ENCODE assay signal across 36 cellular contexts in genomic region chr11:36628765-36629199, GRCh38. TPM values are rescaled to one million over a fixed set of nuclear protein-coding genes. Genes with fewer than 3 reads are reported as not detected.
DNase-seq lines count a peak whose midpoint lies in the region; ATAC-seq and TF ChIP-seq lines count a peak whose summit lies in the region.
"Had no signal": no experiment of that assay in that cellular context is flagged by ENCODE, and none has a peak within 500 bp of the region (broad histone marks: within the 10 kb centered on the region; RNA-seq: fewer than 3 reads in every experiment).

No MANE protein-coding gene starts in this region.

- no peak overlapping the region for H3K9ac ChIP-seq in endodermal cell (ENCODE audit: extremely low read depth, low read length, poor library complexity, severe bottlenecking)
- H3K9ac ChIP-seq: parathyroid adenoma had no signal

- no peaks in the 10 kb centered on the region for H3K9me3 Mint-ChIP-seq in endodermal cell
- no peaks in the 10 kb centered on the region for H3K9me3 Mint-ChIP-seq in nephron
- H3K9me3 Mint-ChIP-seq in type B pancreatic cell, result no peaks in the 10 kb centered on the region
- H3K9me3 Mint-ChIP-seq in activated CD8-positive, alpha-beta T cell treated with anti-CD3 and anti-CD28 coated beads for 36 hours, result no peaks in the 10 kb centered on the region
- no peaks in the 10 kb centered on the region for H3K9me3 Mint-ChIP-seq in stimulated activated effector memory CD8-positive, alpha-beta T cell treated with anti-CD3 and anti-CD28 coated beads, Interleukin-12 subunit alpha, Interleukin-12 subunit beta, amount 100 ng/mL, for 72 hours
- H3K9me3 Mint-ChIP-seq: activated naive CD4-positive, alpha-beta T cell treated with anti-CD3 and anti-CD28 coated beads, Interleukin-2, amount 10 ng/mL, durations not matched to agents 7 days and 5 days; activated T-cell treated with anti-CD3 and anti-CD28 coated beads, Interleukin-2, amount 50 U/mL, for 72 hours; effector memory CD8-positive, alpha-beta T cell; natural killer cell treated with Interleukin-12 subunit alpha and Interleukin-12 subunit beta and Interleukin-15 and Interleukin-18, amount 100 ng/mL, for 72 hours; stimulated activated memory B cell treated with anti-CD40 and anti-IgM and Interleukin-4, amounts not matched to agents 10 μg/mL and 1 μg/mL and 100 μg/mL, for 72 hours had no signal

- no peak overlapping the region for H3K4me3 Mint-ChIP-seq in endodermal cell
- no peak overlapping the region for H3K4me3 Mint-ChIP-seq in nephron
- H3K4me3 Mint-ChIP-seq in type B pancreatic cell, result peak overlapping the region; percentile 39
- H3K4me3 Mint-ChIP-seq in activated CD8-positive, alpha-beta T cell treated with anti-CD3 and anti-CD28 coated beads for 36 hours, result no peak overlapping the region
- no peak overlapping the region for H3K4me3 Mint-ChIP-seq in stimulated activated effector memory CD8-positive, alpha-beta T cell treated with anti-CD3 and anti-CD28 coated beads, Interleukin-12 subunit alpha, Interleukin-12 subunit beta, amount 100 ng/mL, for 72 hours
- H3K4me3 Mint-ChIP-seq: activated CD8-positive, alpha-beta memory T cell treated with anti-CD3 and anti-CD28 coated beads, Interleukin-2, amount 10 ng/mL, durations not matched to agents 7 days and 5 days; activated naive CD4-positive, alpha-beta T cell treated with anti-CD3 and anti-CD28 coated beads, Interleukin-2, amount 10 ng/mL, durations not matched to agents 7 days and 5 days; activated T-cell treated with anti-CD3 and anti-CD28 coated beads, Interleukin-2, amount 50 U/mL, for 72 hours; effector memory CD8-positive, alpha-beta T cell; natural killer cell treated with Interleukin-12 subunit alpha and Interleukin-12 subunit beta and Interleukin-15 and Interleukin-18, amount 100 ng/mL, for 72 hours; stimulated activated memory B cell treated with anti-CD40 and anti-IgM and Interleukin-4, amounts not matched to agents 10 μg/mL and 1 μg/mL and 100 μg/mL, for 72 hours; WTC11 had no signal

- 68 to 90% methylated on average over 4 of the region's 4 CpGs for WGBS in endodermal cell (ENCODE audit: insufficient coverage in 1 of 2, insufficient read length in 1 of 2), 2 experiments

- TF ChIP-seq CTCF in endodermal cell (conservative IDR thresholded peaks at IDR 0.05), result no peak
- TF ChIP-seq CTCF in nephron (IDR thresholded peaks at IDR 0.05; ENCODE audit: unreplicated experiment in 3 of 3), result no peak
- no peak for TF ChIP-seq CTCF in type B pancreatic cell (conservative IDR thresholded peaks at IDR 0.05)
- no peak for TF ChIP-seq CTCF in activated CD8-positive, alpha-beta T cell treated with anti-CD3 and anti-CD28 coated beads for 36 hours (IDR thresholded peaks at IDR 0.05)

- H3K27me3 ChIP-seq in endodermal cell (ENCODE audit: control insufficient read depth, insufficient read depth, low read length, poor library complexity, severe bottlenecking), result no peaks in the 10 kb centered on the region
- H3K27me3 ChIP-seq: cardiac muscle cell, colonic mucosa, hepatocyte, Peyer's patch, right lobe of liver had no signal

- no peaks in the 10 kb centered on the region for H3K27me3 Mint-ChIP-seq in endodermal cell (ENCODE audit: insufficient read depth)
- no peaks in the 10 kb centered on the region for H3K27me3 Mint-ChIP-seq in nephron (ENCODE audit: low read depth)
- H3K27me3 Mint-ChIP-seq in type B pancreatic cell, result no peaks in the 10 kb centered on the region
- H3K27me3 Mint-ChIP-seq in activated CD8-positive, alpha-beta T cell treated with anti-CD3 and anti-CD28 coated beads for 36 hours, result peaks cover 10% of the 10 kb centered on the region
- H3K27me3 Mint-ChIP-seq: activated naive CD4-positive, alpha-beta T cell treated with anti-CD3 and anti-CD28 coated beads, Interleukin-2, amount 10 ng/mL, durations not matched to agents 7 days and 5 days had no signal

- no peak for ATAC-seq in activated CD8-positive, alpha-beta T cell treated with anti-CD3 and anti-CD28 coated beads for 36 hours
- ATAC-seq in stimulated activated effector memory CD8-positive, alpha-beta T cell treated with anti-CD3 and anti-CD28 coated beads, Interleukin-12 subunit alpha, Interleukin-12 subunit beta, amount 100 ng/mL, for 72 hours, result no peak
- ATAC-seq: activated CD8-positive, alpha-beta memory T cell treated with anti-CD3 and anti-CD28 coated beads, Interleukin-2, amount 10 ng/mL, durations not matched to agents 7 days and 5 days; activated T-cell treated with anti-CD3 and anti-CD28 coated beads, Interleukin-2, amount 50 U/mL, for 72 hours; effector memory CD8-positive, alpha-beta T cell; esophagus mucosa; HepG2; left ventricle myocardium superior; natural killer cell treated with Interleukin-12 subunit alpha and Interleukin-12 subunit beta and Interleukin-15 and Interleukin-18, amount 100 ng/mL, for 72 hours; right lobe of liver; stimulated activated memory B cell treated with anti-CD40 and anti-IgM and Interleukin-4, amounts not matched to agents 10 μg/mL and 1 μg/mL and 100 μg/mL, for 72 hours; WTC11 had no signal

- no peaks in the 10 kb centered on the region for H3K4me1 ChIP-seq in endodermal cell (ENCODE audit: control insufficient read depth, insufficient read depth, low read length)
- H3K4me1 ChIP-seq: Caco-2, colonic mucosa, parathyroid adenoma, Peyer's patch, right lobe of liver had no signal

- intact Hi-C loops in activated CD8-positive, alpha-beta T cell treated with anti-CD3 and anti-CD28 coated beads for 36 hours (cut with micrococcal nuclease), result no loop called here

- POLR2A ChIA-PET in HEK293T (lab: Yijun Ruan, JAX), result no interaction called here
- POLR2A ChIA-PET in activated CD8-positive, alpha-beta T cell treated with anti-CD3 and anti-CD28 coated beads for 36 hours (lab: Charles Lee), result no interaction called here

- H3K27ac ChIP-seq in endodermal cell (ENCODE audit: low read depth, low read length), result peak overlapping the region; percentile 46
- H3K27ac ChIP-seq: C4-2B, cardiac muscle cell, colonic mucosa, hepatocyte, parathyroid adenoma, Peyer's patch, right lobe of liver had no signal

- H3K4me1 Mint-ChIP-seq in endodermal cell (no peaks in the 10 kb centered on the region), nephron (peaks cover 32% of the 10 kb centered on the region), type B pancreatic cell (ENCODE audit: unreplicated experiment) (peaks cover 15% of the 10 kb centered on the region)
- H3K4me1 Mint-ChIP-seq in activated CD8-positive, alpha-beta T cell treated with anti-CD3 and anti-CD28 coated beads for 36 hours (ENCODE audit: low read depth), result no peaks in the 10 kb centered on the region
- H3K4me1 Mint-ChIP-seq in stimulated activated effector memory CD8-positive, alpha-beta T cell treated with anti-CD3 and anti-CD28 coated beads, Interleukin-12 subunit alpha, Interleukin-12 subunit beta, amount 100 ng/mL, for 72 hours, result peaks cover 6% of the 10 kb centered on the region
- H3K4me1 Mint-ChIP-seq: activated naive CD4-positive, alpha-beta T cell treated with anti-CD3 and anti-CD28 coated beads, Interleukin-2, amount 10 ng/mL, durations not matched to agents 7 days and 5 days; stimulated activated memory B cell treated with anti-CD40 and anti-IgM and Interleukin-4, amounts not matched to agents 10 μg/mL and 1 μg/mL and 100 μg/mL, for 72 hours; WTC11 had no signal

- DNase-seq in HEK293T (ENCODE audit: extremely low spot score), result peak; percentile 53
- no peak for DNase-seq in endodermal cell
- DNase-seq in type B pancreatic cell (ENCODE audit: extremely low spot score, unreplicated experiment), result no peak
- no peak for DNase-seq in DMS153 (lab: John Stamatoyannopoulos, UW)
- DNase-seq in activated CD8-positive, alpha-beta T cell treated with anti-CD3 and anti-CD28 coated beads for 36 hours, result no peak
- DNase-seq in stimulated activated effector memory CD8-positive, alpha-beta T cell treated with anti-CD3 and anti-CD28 coated beads, Interleukin-12 subunit alpha, Interleukin-12 subunit beta, amount 100 ng/mL, for 72 hours (ENCODE audit: low spot score in 2 of 2), result no peak
- DNase-seq: activated CD4-positive, alpha-beta T cell treated with anti-CD3 and anti-CD28 coated beads, Interleukin-2, amount 50 U/mL, for 1 hour; activated CD8-positive, alpha-beta memory T cell treated with anti-CD3 and anti-CD28 coated beads, Interleukin-2, amount 10 ng/mL, durations not matched to agents 7 days and 5 days; activated naive CD4-positive, alpha-beta T cell treated with anti-CD3 and anti-CD28 coated beads, Interleukin-2, amount 10 ng/mL, durations not matched to agents 7 days and 5 days; activated T-cell treated with anti-CD3 and anti-CD28 coated beads, Interleukin-2, amount 50 U/mL, for 72 hours; Caco-2; colonic mucosa; DMS79; effector memory CD8-positive, alpha-beta T cell; foreskin melanocyte; Karpas-422; left ventricle myocardium superior; MV-4-11; NCI-H187 treated with DMSO at 0.1 percent for 48 hours; NCI-H524 treated with DMSO at 0.1 percent for 48 hours; Peyer's patch; right lobe of liver; SHP77 treated with DMSO at 0.1 percent for 48 hours; stimulated activated CD4-positive, alpha-beta T cell treated with anti-CD3 and anti-CD28 coated beads, Interleukin-4, amount 100 ng/mL, for 24 hours; T1000 had no signal

- CTCF ChIA-PET in HEK293T (lab: Yijun Ruan, JAX), result no interaction called here
- CTCF ChIA-PET in activated CD8-positive, alpha-beta T cell treated with anti-CD3 and anti-CD28 coated beads for 36 hours (lab: Charles Lee), result interaction anchor here (1.5 kb wide), 1 partner anchor 65 kb away, joined by 6 read pairs; no protein-coding TSS in a partner anchor

- H3K36me3 Mint-ChIP-seq in endodermal cell (ENCODE audit: low read depth) (no peaks in the 10 kb centered on the region), nephron (ENCODE audit: low read depth) (peaks cover 3% of the 10 kb centered on the region), type B pancreatic cell (peaks cover 2% of the 10 kb centered on the region)
- H3K36me3 Mint-ChIP-seq in activated CD8-positive, alpha-beta T cell treated with anti-CD3 and anti-CD28 coated beads for 36 hours (ENCODE audit: low read depth), result no peaks in the 10 kb centered on the region
- H3K36me3 Mint-ChIP-seq in stimulated activated effector memory CD8-positive, alpha-beta T cell treated with anti-CD3 and anti-CD28 coated beads, Interleukin-12 subunit alpha, Interleukin-12 subunit beta, amount 100 ng/mL, for 72 hours, result no peaks in the 10 kb centered on the region
- H3K36me3 Mint-ChIP-seq: activated CD8-positive, alpha-beta memory T cell treated with anti-CD3 and anti-CD28 coated beads, Interleukin-2, amount 10 ng/mL, durations not matched to agents 7 days and 5 days; activated naive CD4-positive, alpha-beta T cell treated with anti-CD3 and anti-CD28 coated beads, Interleukin-2, amount 10 ng/mL, durations not matched to agents 7 days and 5 days; natural killer cell treated with Interleukin-12 subunit alpha and Interleukin-12 subunit beta and Interleukin-15 and Interleukin-18, amount 100 ng/mL, for 72 hours; stimulated activated memory B cell treated with anti-CD40 and anti-IgM and Interleukin-4, amounts not matched to agents 10 μg/mL and 1 μg/mL and 100 μg/mL, for 72 hours had no signal

- H3K9me3 ChIP-seq in endodermal cell (ENCODE audit: control insufficient read depth, low read length), result no peaks in the 10 kb centered on the region
- H3K9me3 ChIP-seq: Caco-2, colonic mucosa, Peyer's patch, right lobe of liver had no signal

- no peaks in the 10 kb centered on the region for H3K36me3 ChIP-seq in endodermal cell (ENCODE audit: control insufficient read depth, insufficient read depth, low read length)
- H3K36me3 ChIP-seq: cardiac muscle cell, colonic mucosa, Peyer's patch had no signal

- no peak overlapping the region for H3K27ac Mint-ChIP-seq in endodermal cell
- peak overlapping the region; percentile 35 to 85 (median 59) for H3K27ac Mint-ChIP-seq in nephron
- peak overlapping the region; percentile 22 for H3K27ac Mint-ChIP-seq in type B pancreatic cell
- no peak overlapping the region for H3K27ac Mint-ChIP-seq in activated CD8-positive, alpha-beta T cell treated with anti-CD3 and anti-CD28 coated beads for 36 hours
- H3K27ac Mint-ChIP-seq in stimulated activated effector memory CD8-positive, alpha-beta T cell treated with anti-CD3 and anti-CD28 coated beads, Interleukin-12 subunit alpha, Interleukin-12 subunit beta, amount 100 ng/mL, for 72 hours, result no peak overlapping the region
- H3K27ac Mint-ChIP-seq: activated CD8-positive, alpha-beta memory T cell treated with anti-CD3 and anti-CD28 coated beads, Interleukin-2, amount 10 ng/mL, durations not matched to agents 7 days and 5 days; activated naive CD4-positive, alpha-beta T cell treated with anti-CD3 and anti-CD28 coated beads, Interleukin-2, amount 10 ng/mL, durations not matched to agents 7 days and 5 days; activated T-cell treated with anti-CD3 and anti-CD28 coated beads, Interleukin-2, amount 50 U/mL, for 72 hours; effector memory CD8-positive, alpha-beta T cell; natural killer cell treated with Interleukin-12 subunit alpha and Interleukin-12 subunit beta and Interleukin-15 and Interleukin-18, amount 100 ng/mL, for 72 hours; stimulated activated memory B cell treated with anti-CD40 and anti-IgM and Interleukin-4, amounts not matched to agents 10 μg/mL and 1 μg/mL and 100 μg/mL, for 72 hours; WTC11 had no signal

- no peak overlapping the region for H3K4me3 ChIP-seq in endodermal cell (ENCODE audit: low read length)
- H3K4me3 ChIP-seq: cardiac muscle cell, colonic mucosa, hepatocyte, Peyer's patch, right lobe of liver had no signal

RNA-seq across cellular contexts. Expression of gene RAG2, which starts 30.7 kb away (rescaled TPM):
- total RNA-seq in endodermal cell (not detected), type B pancreatic cell (ENCODE audit: low replicate concordance) (0.14 TPM in 1 of 2 replicates, not detected in the other)
- not detected for polyA plus RNA-seq in endodermal cell (2013, experiment 1 of 2)
- polyA plus RNA-seq in endodermal cell (2013, experiment 2 of 2), result not detected
- not detected for total RNA-seq in activated CD8-positive, alpha-beta T cell treated with anti-CD3 and anti-CD28 coated beads for 36 hours
- total RNA-seq: activated CD8-positive, alpha-beta memory T cell treated with anti-CD3 and anti-CD28 coated beads, Interleukin-2, amount 10 ng/mL, durations not matched to agents 7 days and 5 days; activated T-cell treated with anti-CD3 and anti-CD28 coated beads, Interleukin-2, amount 50 U/mL, for 72 hours; Caco-2; cardiac muscle cell; colonic mucosa; esophagus mucosa; hepatocyte; HepG2; left ventricle myocardium superior; natural killer cell treated with Interleukin-12 subunit alpha and Interleukin-12 subunit beta and Interleukin-15 and Interleukin-18, amount 100 ng/mL, for 72 hours; Peyer's patch; right lobe of liver; WTC11 had no signal
- polyA plus RNA-seq: hepatocyte, HepG2, urinary bladder had no signal

RNA-seq across cellular contexts. Expression of gene IFTAP, which starts 34.5 kb away (rescaled TPM):
- 10 to 100 TPM; 23.9 to 38.6 TPM for total RNA-seq in endodermal cell
- 50.8 TPM for polyA plus RNA-seq in endodermal cell (2013, experiment 1 of 2)
- polyA plus RNA-seq in endodermal cell (2013, experiment 2 of 2), result 47.4 TPM
- 12.2 and 33.1 TPM in 2 replicates for total RNA-seq in type B pancreatic cell (ENCODE audit: low replicate concordance)
- total RNA-seq in activated CD8-positive, alpha-beta T cell treated with anti-CD3 and anti-CD28 coated beads for 36 hours, result 1 to 10 TPM; 2.3 to 3.6 TPM

Comparison
In these comparisons a context has a peak if more than half of its experiments do, and no peak if none do; other contexts are left out.
1. H3K27ac Mint-ChIP-seq: peak in nephron (3 of 3) and type B pancreatic cell (single experiment); none in endodermal cell (single experiment), activated CD8-positive, alpha-beta T cell treated with anti-CD3 and anti-CD28 coated beads for 36 hours (single experiment) and stimulated activated effector memory CD8-positive, alpha-beta T cell treated with anti-CD3 and anti-CD28 coated beads, Interleukin-12 subunit alpha, Interleukin-12 subunit beta, amount 100 ng/mL, for 72 hours (single experiment).